9 cellular contexts compared by ENCODE assay signal in genomic region chr4:152094851-152095700, GRCh38.
DNase-seq lines count a peak whose midpoint lies in the region; ATAC-seq, FAIRE-seq and TF ChIP-seq lines count a peak whose summit lies in the region.
"Had no signal": no experiment of that assay in that cellular context is flagged by ENCODE, and none has a peak within 500 bp of the region (broad histone marks: within the 10 kb centered on the region; RNA-seq: fewer than 3 reads in every experiment).

No MANE protein-coding gene starts in this region.

- H3K27me3 ChIP-seq in RWPE2 (ENCODE audit: insufficient read depth, poor library complexity, severe bottlenecking) = no peaks in the 10 kb centered on the region

- H3K4me3 ChIP-seq in RWPE2 (ENCODE audit: severe bottlenecking) (no peak overlapping the region), fibroblast of pulmonary artery (replicated peaks; ENCODE audit: low read depth, low read length) (no peak overlapping the region)

- peaks cover under 1% of the 10 kb centered on the region for H3K4me1 ChIP-seq in RWPE2 (ENCODE audit: insufficient read depth, poor library complexity, severe bottlenecking)

- no peak for TF ChIP-seq CTCF in C4-2B (conservative IDR thresholded peaks at IDR 0.05)
- TF ChIP-seq CTCF in RWPE2 (IDR thresholded peaks at IDR 0.05; ENCODE audit: poor library complexity, severe bottlenecking) = no peak
- no peak for TF ChIP-seq CTCF in fibroblast of pulmonary artery (IDR thresholded peaks at IDR 0.05; ENCODE audit: low read length, missing control alignments)

- DNase-seq in HCEC 1CT = peak; percentile 43
- no peak for DNase-seq in RWPE2 (ENCODE audit: low spot score)
- peak; percentile 25 for DNase-seq in fibroblast of pulmonary artery (ENCODE audit: low read depth)
- DNase-seq in HT-29 (ENCODE audit: low spot score) = no peak
- no peak for DNase-seq in urothelium cell line (ENCODE audit: low spot score)
- DNase-seq in caudate nucleus (lab: John Stamatoyannopoulos, UW) = no peak
- DNase-seq in hypothalamus (lab: John Stamatoyannopoulos, UW) = no peak

- H3K36me3 ChIP-seq in RWPE2 (ENCODE audit: low read depth) = no peaks in the 10 kb centered on the region

- peak; percentile 51; the same call in 2 of the 3 replicates for ATAC-seq in RWPE2 (ENCODE audit: low read depth)

- no peaks in the 10 kb centered on the region for H3K9me3 ChIP-seq in RWPE2 (ENCODE audit: severe bottlenecking)

- no peak for FAIRE-seq in urothelium cell line (lab: Jason Lieb, UNC)
- FAIRE-seq: G401.6 had no signal

- H3K27ac ChIP-seq in C4-2B (peak overlapping the region; percentile 78), RWPE2 (ENCODE audit: poor library complexity, severe bottlenecking) (no peak overlapping the region), caudate nucleus (ENCODE audit: low read depth, low read length) (no peak overlapping the region)

Comparison
In these comparisons a context has a peak if more than half of its experiments do, and no peak if none do; other contexts are left out.
1. DNase-seq: peak in HCEC 1CT (single experiment) and fibroblast of pulmonary artery (single experiment); none in RWPE2 (single experiment), HT-29 (single experiment), urothelium cell line (single experiment), caudate nucleus (0 of 61) and hypothalamus (0 of 51).